Comparison of ENCODE assay signal across 9 cellular contexts in the genomic region with DNA sequence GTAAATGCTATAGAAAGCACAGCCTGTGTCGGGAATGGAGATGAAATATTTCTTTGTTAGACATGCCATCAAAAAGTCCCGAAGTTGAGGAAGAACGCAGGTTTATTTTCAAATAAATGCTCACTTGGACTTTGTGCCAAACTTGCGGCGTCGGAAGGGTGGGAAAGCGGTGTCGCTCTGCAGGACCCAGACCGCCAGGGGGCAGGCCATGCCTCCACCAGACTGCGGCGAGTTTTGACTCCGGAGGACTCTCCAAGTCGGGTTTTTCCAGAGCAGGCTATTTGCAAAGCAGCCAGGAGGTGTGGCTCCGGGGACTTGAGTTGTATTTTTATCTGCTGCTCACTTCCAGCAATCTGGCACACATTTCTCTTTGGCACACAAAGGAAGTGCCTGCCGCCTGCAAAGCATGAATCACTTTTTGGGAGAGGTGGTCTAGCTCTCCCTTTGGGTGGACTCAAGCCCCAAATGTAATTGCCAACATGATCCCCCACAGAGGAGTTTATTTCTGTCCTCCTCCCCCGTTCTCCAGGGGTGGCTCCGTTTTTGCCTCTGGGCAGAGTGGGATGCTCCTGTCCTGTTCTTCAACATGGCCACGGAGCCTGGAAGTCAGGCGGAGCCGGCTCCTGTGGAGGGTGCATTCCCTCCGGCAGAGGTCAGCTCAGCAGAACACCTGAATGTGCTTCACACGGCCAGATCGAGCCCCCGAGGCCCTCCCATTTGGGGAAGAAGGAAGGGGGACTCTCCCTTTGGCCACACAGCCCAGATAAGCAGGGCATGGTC.
DNase-seq lines count a peak whose midpoint lies in the region; ATAC-seq and TF ChIP-seq lines count a peak whose summit lies in the region.
"Had no signal": no experiment of that assay in that cellular context is flagged by ENCODE, and none has a peak within 500 bp of the region (broad histone marks: within the 10 kb centered on the region; RNA-seq: fewer than 3 reads in every experiment).

No MANE protein-coding gene starts in this region.

- H3K36me3 ChIP-seq in Peyer's patch, result no peaks in the 10 kb centered on the region
- H3K36me3 ChIP-seq in right lobe of liver, result no peaks in the 10 kb centered on the region
- H3K36me3 ChIP-seq: SJSA1 had no signal

- H3K4me1 ChIP-seq in Peyer's patch (peaks cover 0 to 14% (median 0%) of the 10 kb centered on the region in 4 donors), right lobe of liver (no peaks in the 10 kb centered on the region)
- H3K4me1 ChIP-seq: SJSA1 had no signal

- H3K9me3 ChIP-seq in Peyer's patch (no peaks in the 10 kb centered on the region), right lobe of liver (no peaks in the 10 kb centered on the region)
- H3K9me3 ChIP-seq: SJSA1 had no signal

- intact Hi-C loops in right lobe of liver (cut with DNase I), result loop anchor here (5.0 kb wide), 1 partner anchor 383 kb away; no protein-coding TSS in a partner anchor

- 26% methylated on average over 15 of the region's 24 CpGs for WGBS in right lobe of liver (ENCODE audit: insufficient coverage, low coverage, low lambda C conversion rate, missing lambda C conversion rate)

- H3K27ac ChIP-seq in HL-60 (replicated peaks), result no peak overlapping the region
- H3K27ac ChIP-seq in Peyer's patch, result peak overlapping the region in 1 of 4 donors; percentile 42
- H3K27ac ChIP-seq in right lobe of liver, result no peak overlapping the region
- H3K27ac ChIP-seq: SJSA1 had no signal

- H3K27me3 ChIP-seq in HL-60 (ENCODE audit: insufficient read depth, poor library complexity, severe bottlenecking), result peaks cover 11% of the 10 kb centered on the region
- H3K27me3 ChIP-seq in Peyer's patch, result no peaks in the 10 kb centered on the region
- peaks cover 0 to 15% of the 10 kb centered on the region in 2 donors for H3K27me3 ChIP-seq in right lobe of liver

- H3K4me3 ChIP-seq in HL-60 (replicated peaks; ENCODE audit: insufficient read depth, low read length) (no peak overlapping the region), Peyer's patch (no peak overlapping the region), right lobe of liver (no peak overlapping the region)
- H3K4me3 ChIP-seq: SJSA1 had no signal

- TF ChIP-seq CTCF in HL-60 (IDR thresholded peaks at IDR 0.05; ENCODE audit: insufficient read depth, low read length) (peak; percentile 42), Peyer's patch (IDR thresholded peaks at IDR 0.05) (peak; percentile 29 to 73 (median 56)), right lobe of liver (IDR thresholded peaks at IDR 0.05) (peak; percentile 49 to 84 (median 73))

- ATAC-seq in right lobe of liver (peak; percentile 67 to 89 (median 80)), GM21390 (IDR thresholded peaks at IDR 0.05; ENCODE audit: unreplicated experiment) (no peak)

- peak; percentile 52 for DNase-seq in DMS 273 treated with DMSO at 0.1 percent for 48 hours (lab: John Stamatoyannopoulos, UW)
- DNase-seq in HL-60 (ENCODE audit: low read depth in 1 of 2, low spot score in 1 of 2), result peak in 1 of 2 experiments; percentile 28
- peak; percentile 36 to 80 (median 79) for DNase-seq in Peyer's patch
- peak; percentile 16 to 69 for DNase-seq in dermis microvascular lymphatic vessel endothelial cell (ENCODE audit: low read depth in 2 of 2)
- DNase-seq in right lobe of liver, result peak; percentile 67 to 77 (median 70)
- DNase-seq in stimulated activated CD8-positive, alpha-beta memory T cell treated with anti-CD3 and anti-CD28 coated beads, Interleukin-2, amount 100 ng/mL, for 48 hours (ENCODE audit: low read depth in 2 of 2), result peak; percentile 20 to 43
- DNase-seq in central memory CD4-positive, alpha-beta T cell, result no peak

- TF ChIP-seq POLR2A in Peyer's patch (IDR thresholded peaks at IDR 0.05) (no peak), right lobe of liver (IDR thresholded peaks at IDR 0.05) (no peak)
